In the genomic region with DNA sequence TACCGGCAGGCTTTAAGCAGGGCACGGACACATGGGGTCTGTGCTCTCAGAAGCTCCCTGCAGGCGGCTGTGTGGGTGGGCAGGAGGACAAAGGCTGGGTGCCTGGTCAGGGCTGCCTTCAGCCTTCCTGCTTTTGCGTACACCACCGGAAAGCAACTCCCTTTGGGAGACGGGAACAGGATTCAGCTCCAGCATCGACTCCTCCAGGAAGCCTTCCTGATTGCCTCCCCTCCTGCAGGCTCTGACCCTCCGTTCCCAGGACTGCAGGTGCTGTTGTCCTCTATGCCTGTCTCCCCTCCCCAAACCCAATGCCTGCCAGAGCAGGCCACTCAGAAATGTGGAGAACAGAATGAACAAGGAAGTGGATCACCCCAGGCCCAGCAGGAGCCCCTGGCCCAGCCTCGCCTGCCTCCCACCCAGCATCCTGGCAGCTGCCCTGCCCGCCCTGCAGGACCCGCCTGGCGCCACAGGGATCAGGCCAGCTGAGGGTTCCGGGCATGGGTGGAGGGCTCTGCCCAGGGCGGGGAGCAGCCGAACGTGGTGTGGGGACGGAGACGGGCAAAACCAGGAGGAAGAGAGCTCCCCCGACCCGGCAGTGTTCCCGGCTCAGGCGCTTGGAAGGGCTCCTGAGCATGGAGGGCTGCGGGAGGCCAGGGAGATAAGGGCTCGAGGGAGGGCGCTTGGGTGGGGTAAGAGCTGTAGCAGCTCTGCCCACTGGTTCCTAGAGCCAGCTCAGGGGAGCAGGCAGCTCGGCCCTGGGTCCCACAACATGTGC, we compare ENCODE assay signal across 30 cellular contexts. TPM values are rescaled to one million over a fixed set of nuclear protein-coding genes. Genes with fewer than 3 reads are reported as not detected.
A peak's percentile ranks its signal among the peaks of the same experiment; 100 is the strongest.
DNase-seq lines count a peak whose midpoint lies in the region; ATAC-seq, FAIRE-seq and TF ChIP-seq lines count a peak whose summit lies in the region.
"Had no signal": no experiment of that assay in that cellular context is flagged by ENCODE, and none has a peak within 500 bp of the region (broad histone marks: within the 10 kb centered on the region; RNA-seq: fewer than 3 reads in every experiment).

No MANE protein-coding gene starts in this region.

- peak overlapping the region; percentile 43 for H2AK5ac ChIP-seq in neuronal stem cell (ENCODE audit: low read depth, low read length)

- H2BK15ac ChIP-seq in neuronal stem cell (ENCODE audit: low read length): peak overlapping the region; percentile 4

- H2AFZ ChIP-seq in K562 (ENCODE audit: low read depth, low read length): no peak overlapping the region
- no peak overlapping the region for H2AFZ ChIP-seq in neuronal stem cell (ENCODE audit: low read length)

- H3K27me3 ChIP-seq in right cardiac atrium (ENCODE audit: control insufficient read depth, insufficient read depth) (no peaks in the 10 kb centered on the region), K562 (ENCODE audit: control insufficient read depth in 2 of 2, insufficient read depth in 2 of 2, low read length in 2 of 2) (peaks cover 52 to 88% of the 10 kb centered on the region in 2 experiments), neuronal stem cell (ENCODE audit: control insufficient read depth in 3 of 3, insufficient read depth in 3 of 3, low read depth in 1 of 3, low read length in 3 of 3) (peaks cover 0 to 70% (median 2%) of the 10 kb centered on the region in 3 experiments)

- H3K4me2 ChIP-seq in K562 (ENCODE audit: insufficient read depth, low read length) (no peak overlapping the region), neuronal stem cell (ENCODE audit: insufficient read depth, low read length, poor library complexity, severe bottlenecking) (no peak overlapping the region)
- H3K4me2 ChIP-seq: BLaER1 had no signal

- DNase-seq in right cardiac atrium (peak in 2 of 3 donors; percentile 67 to 77), Right ventricle myocardium inferior (ENCODE audit: missing footprints) (no peak), K562 (ENCODE audit: extremely low read depth in 1 of 4, low spot score in 3 of 4) (peak in 1 of 4 experiments; percentile 19), neuronal stem cell (ENCODE audit: low spot score) (no peak), EL (no peak)
- DNase-seq: CD4-positive, CD25-positive, alpha-beta regulatory T cell; DMS153; DND-41; GOT3; HCEC 1CT; KBM-7; MV-4-11; NCI-H1105; NCI-H146; NCI-H1930; NCI-H2107; NCI-H446; NCI-H524 treated with DMSO at 0.1 percent for 48 hours; NCI-H82; NK-92 treated with Interleukin-12 subunit alpha and Interleukin-12 subunit beta, amount 100 ng/mL, for 24 hours; RPMI8226; SHP77 treated with DMSO at 0.1 percent for 48 hours had no signal

- H4K91ac ChIP-seq in neuronal stem cell (ENCODE audit: low read depth, low read length, poor library complexity): no peak overlapping the region

- FAIRE-seq in K562 (lab: Jason Lieb, UNC): no peak
- FAIRE-seq: GM18507, HepG2 had no signal

- H3K79me2 ChIP-seq in K562 (ENCODE audit: control insufficient read depth, insufficient read depth, low read length): no peaks in the 10 kb centered on the region

- POLR2A ChIA-PET in K562 (lab: Yijun Ruan, JAX): interaction anchor here (0.6 to 1.0 kb wide), 2 partner anchors 38 to 367 kb away, joined by 3 to 4 read pairs; no protein-coding TSS in a partner anchor

- H3K4me1 ChIP-seq in right cardiac atrium (ENCODE audit: control insufficient read depth, insufficient read depth, low read length) (peaks cover 4% of the 10 kb centered on the region), K562 (replicated peaks in 1 of 2; ENCODE audit: control insufficient read depth in 2 of 2, insufficient read depth in 2 of 2, low read length in 2 of 2) (peaks cover 0 to 9% of the 10 kb centered on the region in 2 experiments; a peak in 1 of 5 replicates), neuronal stem cell (ENCODE audit: control insufficient read depth in 2 of 2, insufficient read depth in 1 of 2, low read depth in 1 of 2, low read length in 2 of 2) (peaks cover 0 to 5% of the 10 kb centered on the region in 2 donors)

- no peak overlapping the region for H4K8ac ChIP-seq in neuronal stem cell (ENCODE audit: low read depth, low read length)

- H3K14ac ChIP-seq in neuronal stem cell (ENCODE audit: low read length): peak overlapping the region; percentile 97

- H3K4me3 ChIP-seq in right cardiac atrium (ENCODE audit: low read length) (no peak overlapping the region), K562 (no peak overlapping the region), neuronal stem cell (ENCODE audit: low read length in 2 of 2) (no peak overlapping the region)
- H3K4me3 ChIP-seq: BLaER1, SK-N-MC had no signal

- intact Hi-C loops in right cardiac atrium (cut with DNase I) (loop anchor here in 1 of 4 donors (10.0 kb wide), 1 partner anchor 127 kb away; no protein-coding TSS in a partner anchor), Right ventricle myocardium inferior (cut with DNase I) (no loop called here), K562 (cut with micrococcal nuclease) (no loop called here)

- H3K9me1 ChIP-seq in K562 (ENCODE audit: control insufficient read depth, insufficient read depth, low read length): no peaks in the 10 kb centered on the region

- BruUV-seq in K562 (replicated peaks; lab: Mats Ljungman, UMichigan): no TSS peak

- TF ChIP-seq EP300 in K562 (IDR thresholded peaks at IDR 0.05; ENCODE audit: low read length): no peak

- TF ChIP-seq RAD21 in K562 (CRISPR knock-in tag; conservative IDR thresholded peaks at IDR 0.05 in 1 of 2, IDR thresholded peaks at IDR 0.05 in 1 of 2): no peak

- ATAC-seq in right cardiac atrium (peak; percentile 22 to 39), Right ventricle myocardium inferior (no peak), K562 (no peak), GM21825 (IDR thresholded peaks at IDR 0.05; ENCODE audit: unreplicated experiment) (no peak), GM21423 (IDR thresholded peaks at IDR 0.05; ENCODE audit: unreplicated experiment) (no peak)
- ATAC-seq: HepG2 had no signal

- no peak overlapping the region for H3K27ac ChIP-seq in right cardiac atrium (ENCODE audit: low read length)
- no peak overlapping the region for H3K27ac ChIP-seq in K562 (ENCODE audit: extremely low read depth, low read depth, low read length)
- H3K27ac ChIP-seq in neuronal stem cell (replicated peaks; ENCODE audit: low read length): no peak overlapping the region
- H3K27ac ChIP-seq: BLaER1, SK-N-MC had no signal

- H4K20me1 ChIP-seq in K562 (replicated peaks; ENCODE audit: control insufficient read depth, insufficient read depth, low read length): peaks cover 21% of the 10 kb centered on the region
- H4K20me1 ChIP-seq: BLaER1 had no signal

- no peak overlapping the region for H3K9ac ChIP-seq in K562 (ENCODE audit: insufficient read depth in 1 of 2, low read depth in 2 of 2, low read length in 2 of 2)
- H3K9ac ChIP-seq in neuronal stem cell (ENCODE audit: low read depth, low read length, poor library complexity): no peak overlapping the region
- H3K9ac ChIP-seq: BLaER1 had no signal

- H2BK120ac ChIP-seq in neuronal stem cell (ENCODE audit: low read depth, low read length): no peak overlapping the region

- CTCF ChIA-PET in K562 (lab: Yijun Ruan, JAX; ENCODE audit: low intra/inter-chr PET ratio): no interaction called here

- no peak overlapping the region for H3K4ac ChIP-seq in neuronal stem cell (ENCODE audit: low read length)

- H3K23ac ChIP-seq in neuronal stem cell (ENCODE audit: low read depth, low read length, poor library complexity): no peak overlapping the region

- no peaks in the 10 kb centered on the region for H3K36me3 ChIP-seq in K562 (ENCODE audit: control insufficient read depth, insufficient read depth, low read length)
- no peaks in the 10 kb centered on the region for H3K36me3 ChIP-seq in neuronal stem cell (replicated peaks in 1 of 2; ENCODE audit: control insufficient read depth in 2 of 2, insufficient read depth in 2 of 2, low read length in 2 of 2)
- H3K36me3 ChIP-seq: BLaER1 had no signal

- H3K18ac ChIP-seq in neuronal stem cell (ENCODE audit: low read length): peak overlapping the region; percentile 77

- WGBS in right cardiac atrium: 54% methylated on average over 26 of the region's 26 CpGs
- 1% methylated on average over 24 of the region's 26 CpGs for WGBS in K562 (ENCODE audit: insufficient coverage, low coverage, missing lambda C conversion rate)
- no CpG with 5 or more reads among the region's 26 CpGs for WGBS in neuronal stem cell (ENCODE audit: extremely low coverage in 2 of 2, insufficient read length in 2 of 2, insufficient replicate concordance in 1 of 2), 2 donors

- no peak overlapping the region for H2BK12ac ChIP-seq in neuronal stem cell (ENCODE audit: low read length)

- no peaks in the 10 kb centered on the region for H3K9me3 ChIP-seq in right cardiac atrium (ENCODE audit: control insufficient read depth, low read length)
- H3K9me3 ChIP-seq in K562 (replicated peaks; ENCODE audit: control insufficient read depth, insufficient read depth, low read depth, low read length): no peaks in the 10 kb centered on the region
- H3K9me3 ChIP-seq in neuronal stem cell (replicated peaks in 1 of 2; ENCODE audit: control insufficient read depth in 2 of 2, insufficient read depth in 1 of 2, low read depth in 1 of 2, low read length in 2 of 2): no peaks in the 10 kb centered on the region
- H3K9me3 ChIP-seq: BLaER1 had no signal

- in situ Hi-C loops in K562 (cut with MboI): loop anchor here (5.0 kb wide), 1 partner anchor 139 kb away; no protein-coding TSS in a partner anchor

- H3K79me1 ChIP-seq in neuronal stem cell (ENCODE audit: low read depth, low read length): no peaks in the 10 kb centered on the region

- no peak overlapping the region for H2BK5ac ChIP-seq in neuronal stem cell (ENCODE audit: low read length)

- TF ChIP-seq CTCF in K562 (IDR thresholded peaks at IDR 0.05 in 2 of 3, conservative IDR thresholded peaks at IDR 0.05 in 1 of 3; ENCODE audit: insufficient read depth in 2 of 3, low read depth in 1 of 3, low read length in 3 of 3): no peak

- no peak for TF ChIP-seq POLR2A in K562 (conservative IDR thresholded peaks at IDR 0.05)

RNA-seq across cellular contexts. Expression of gene ELN, which starts 6.2 kb away (rescaled TPM):
- total RNA-seq in right cardiac atrium: 100 to 1,000 TPM in 3 of 4 donors, 10 to 100 TPM in 1; 100.0 to 323 (median 120) TPM
- 73.4 TPM for polyA plus RNA-seq in right cardiac atrium
- 29.9 TPM for total RNA-seq in Right ventricle myocardium inferior
- total RNA-seq in K562 (2011; cell fraction: chromatin; rRNA removed; ENCODE audit: low replicate concordance): not detected in 2 replicates
- total RNA-seq in K562 (2011; cell fraction: nucleolus; rRNA removed): not detected in 2 replicates
- total RNA-seq in K562 (2011; cell fraction: nucleoplasm; rRNA removed): not detected in 2 replicates
- total RNA-seq in K562 (2014; rRNA removed): not detected in 2 replicates
- not detected in 2 replicates for total RNA-seq in K562 (2014; rRNA removed; fragmentation: Illumina TruSeq; extraction: Trizol)
- total RNA-seq in K562 (2015; rRNA removed; fragmentation: Illumina TruSeq; extraction: Trizol): not detected in 2 replicates
- total RNA-seq in K562 (2021): 0.20 TPM in 2 replicates
- not detected in 2 replicates for polyA plus RNA-seq in K562 (2011; rRNA removed)
- 0.01 TPM in 1 of 2 replicates, not detected in the other for polyA plus RNA-seq in K562 (2011; cell fraction: cytosol; rRNA removed)
- polyA plus RNA-seq in K562 (2011; cell fraction: nucleus; rRNA removed): not detected in 2 replicates
- 0.14 TPM in 1 of 2 replicates, not detected in the other for polyA plus RNA-seq in K562 (2012)
- polyA plus RNA-seq in K562 (2014; fragmentation: Illumina TruSeq; extraction: Trizol): not detected in 2 replicates
- not detected for polyA plus RNA-seq in K562 (2014; fragmentation: Nextera tagmentation; extraction: Ambion mirVana)
- not detected in 2 replicates for polyA plus RNA-seq in K562 (2014; rRNA removed)
- polyA minus RNA-seq in K562 (2011; rRNA and poly(A)+ RNA removed): not detected in 2 replicates
- polyA minus RNA-seq in K562 (2011; cell fraction: cytosol; rRNA and poly(A)+ RNA removed): not detected in 2 replicates
- polyA minus RNA-seq in K562 (2011; cell fraction: nucleus; rRNA and poly(A)+ RNA removed): not detected in 2 replicates
- polyA plus RNA-seq in neuronal stem cell (2013, experiment 1 of 2): 2.9 TPM
- 3.1 TPM for polyA plus RNA-seq in neuronal stem cell (2013, experiment 2 of 2)
- total RNA-seq: HT1080, MCF 10A had no signal
- polyA plus RNA-seq: CD4-positive, CD25-positive, alpha-beta regulatory T cell had no signal

Comparison
In these comparisons a context has a peak if more than half of its experiments do, and no peak if none do; other contexts are left out.
1. ATAC-seq: peak in right cardiac atrium (2 of 2); none in Right ventricle myocardium inferior (single experiment), K562 (single experiment), GM21825 (single experiment) and GM21423 (single experiment).
2. DNase-seq: peak in right cardiac atrium (2 of 3); none in Right ventricle myocardium inferior (single experiment), neuronal stem cell (single experiment) and EL (single experiment).
3. RNA of gene ELN, which starts 6.2 kb away (total RNA-seq): 100.0 to 323 TPM in right cardiac atrium and 29.9 TPM in Right ventricle myocardium inferior (single experiment); 0.20 TPM in K562; every median in the first group is over 10 times any median in the second.